ENCODE assay signal across 11 cellular contexts in genomic region chr1:160625725-160626498, GRCh38. TPM values are rescaled to one million over a fixed set of nuclear protein-coding genes. Genes with fewer than 3 reads are reported as not detected.
DNase-seq lines count a peak whose midpoint lies in the region; ATAC-seq, FAIRE-seq and TF ChIP-seq lines count a peak whose summit lies in the region.
"Had no signal": no experiment of that assay in that cellular context is flagged by ENCODE, and none has a peak within 500 bp of the region (broad histone marks: within the 10 kb centered on the region; RNA-seq: fewer than 3 reads in every experiment).

No MANE protein-coding gene starts in this region.

- H3K4me1 ChIP-seq in K562 (replicated peaks in 1 of 2; ENCODE audit: control insufficient read depth in 2 of 2, insufficient read depth in 2 of 2, low read length in 2 of 2) (peaks cover 12 to 52% of the 10 kb centered on the region in 2 experiments; a peak in 4 of 5 replicates), right lobe of liver (no peaks in the 10 kb centered on the region)

- DNase-seq in Kasumi-1 (lab: John Stamatoyannopoulos, UW) (peak; percentile 61 to 62), K562 (ENCODE audit: extremely low read depth in 1 of 4, low spot score in 3 of 4) (peak in 2 of 4 experiments; percentile 28 to 37), NCI-H2196 treated with DMSO at 0.1 percent for 48 hours (lab: John Stamatoyannopoulos, UW; ENCODE audit: unreplicated experiment) (no peak), UCSD-AML1 (lab: John Stamatoyannopoulos, UW; ENCODE audit: unreplicated experiment) (no peak), right lobe of liver (no peak)
- DNase-seq in activated CD4-positive, alpha-beta T cell treated with anti-CD3 and anti-CD28 coated beads for 24 hours (ENCODE audit: low read depth in 2 of 2) = peak; percentile 50 to 60
- DNase-seq in stimulated activated CD8-positive, alpha-beta memory T cell treated with anti-CD3 and anti-CD28 coated beads, Interleukin-7, amount 100 ng/mL, for 48 hours (ENCODE audit: extremely low read depth in 1 of 2, low read depth in 1 of 2) = peak; percentile 52 to 69
- DNase-seq: GDM1, immature natural killer cell had no signal

- peak overlapping the region; percentile 33; the same call in 1 of the 2 replicates for H3K4me2 ChIP-seq in K562 (ENCODE audit: insufficient read depth, low read length)

- CTCF ChIA-PET in K562 (lab: Yijun Ruan, JAX; ENCODE audit: low intra/inter-chr PET ratio) = no interaction called here

- peak; percentile 64 for FAIRE-seq in K562 (lab: Jason Lieb, UNC)
- FAIRE-seq: colon had no signal

- 13% methylated on average over 10 of the region's 10 CpGs for WGBS in K562 (ENCODE audit: insufficient coverage, low coverage, missing lambda C conversion rate)
- WGBS in right lobe of liver (ENCODE audit: insufficient coverage, low coverage, low lambda C conversion rate, missing lambda C conversion rate) = 65% methylated on average over 8 of the region's 10 CpGs

- H2AFZ ChIP-seq in K562 (ENCODE audit: low read depth, low read length) = peak overlapping the region; percentile 25; the same call in 1 of the 2 replicates

- H3K9me3 ChIP-seq in K562 (replicated peaks; ENCODE audit: control insufficient read depth, insufficient read depth, low read depth, low read length) = no peaks in the 10 kb centered on the region
- no peaks in the 10 kb centered on the region for H3K9me3 ChIP-seq in right lobe of liver

- BruUV-seq in K562 (replicated peaks; lab: Mats Ljungman, UMichigan) = no TSS peak

- no peaks in the 10 kb centered on the region for H3K79me2 ChIP-seq in K562 (ENCODE audit: control insufficient read depth, insufficient read depth, low read length)

- in situ Hi-C loops in K562 (cut with MboI) = no loop called here

- no peak overlapping the region; a peak in 1 of 4 replicates for H3K9ac ChIP-seq in K562 (ENCODE audit: insufficient read depth in 1 of 2, low read depth in 2 of 2, low read length in 2 of 2)

- TF ChIP-seq EP300 in K562 (IDR thresholded peaks at IDR 0.05; ENCODE audit: low read length) = no peak

- H3K27ac ChIP-seq in K562 (ENCODE audit: extremely low read depth, low read depth, low read length) = peak overlapping the region; percentile 11; the same call in 2 of the 3 replicates
- H3K27ac ChIP-seq in right lobe of liver = no peak overlapping the region

- H3K4me3 ChIP-seq in K562 = no peak overlapping the region
- H3K4me3 ChIP-seq in right lobe of liver = no peak overlapping the region

- H4K20me1 ChIP-seq in K562 (replicated peaks; ENCODE audit: control insufficient read depth, insufficient read depth, low read length) = no peaks in the 10 kb centered on the region

- POLR2A ChIA-PET in K562 (lab: Yijun Ruan, JAX) = interaction anchor here (0.7 to 2.2 kb wide), 2 partner anchors 15 to 343 kb away, joined by 3 to 6 read pairs; no protein-coding TSS in a partner anchor

- intact Hi-C loops in K562 (cut with micrococcal nuclease) = loop anchor here (5.0 to 10.0 kb wide), 2 partner anchors 41 to 139 kb away; no protein-coding TSS in a partner anchor
- intact Hi-C loops in right lobe of liver (cut with DNase I) = no loop called here

- TF ChIP-seq CTCF in K562 (IDR thresholded peaks at IDR 0.05 in 2 of 3, conservative IDR thresholded peaks at IDR 0.05 in 1 of 3; ENCODE audit: insufficient read depth in 2 of 3, low read depth in 1 of 3, low read length in 3 of 3) (no peak), right lobe of liver (IDR thresholded peaks at IDR 0.05) (no peak)

- H3K36me3 ChIP-seq in K562 (ENCODE audit: control insufficient read depth, insufficient read depth, low read length) (no peaks in the 10 kb centered on the region), right lobe of liver (no peaks in the 10 kb centered on the region)

- H3K27me3 ChIP-seq in K562 (ENCODE audit: control insufficient read depth in 2 of 2, insufficient read depth in 2 of 2, low read length in 2 of 2) = no peaks in the 10 kb centered on the region
- H3K27me3 ChIP-seq in right lobe of liver = no peaks in the 10 kb centered on the region

- H3K9me1 ChIP-seq in K562 (ENCODE audit: control insufficient read depth, insufficient read depth, low read length) = no peaks in the 10 kb centered on the region

- peak; percentile 40 for ATAC-seq in K562
- no peak for ATAC-seq in GM18858 (IDR thresholded peaks at IDR 0.05; ENCODE audit: unreplicated experiment)
- no peak for ATAC-seq in right lobe of liver

- TF ChIP-seq RAD21 in K562 (CRISPR knock-in tag; conservative IDR thresholded peaks at IDR 0.05 in 1 of 2, IDR thresholded peaks at IDR 0.05 in 1 of 2) = 0 out of 4 replicates have a peak, but pooled peaks of 1 of the 2 experiments have one; percentile 3

- TF ChIP-seq POLR2A in K562 (conservative IDR thresholded peaks at IDR 0.05) = no peak
- no peak for TF ChIP-seq POLR2A in right lobe of liver (IDR thresholded peaks at IDR 0.05)

TF ChIP-seq in K562, 482 proteins besides CTCF, POLR2A, EP300 and RAD21 (continues in another document):
- TF ChIP-seq HMG20A (CRISPR knock-in tag; conservative IDR thresholded peaks at IDR 0.05) (no peak), FOSL1 (tag; conservative IDR thresholded peaks at IDR 0.05) (peak; percentile 76), OTX1 (CRISPR knock-in tag; IDR thresholded peaks at IDR 0.05) (peak; percentile 14; the same call in 1 of the 2 replicates), JUN (IDR thresholded peaks at IDR 0.05; ENCODE audit: borderline replicate concordance, low read depth, low read length) (0 out of 2 replicates have a peak, but pooled peaks have one; percentile 12), JUN (CRISPR knock-in tag; IDR thresholded peaks at IDR 0.05; ENCODE audit: borderline replicate concordance) (no peak), MEIS2 (IDR thresholded peaks at IDR 0.05; ENCODE audit: partially characterized antibody) (peak; percentile 5), ELF2 (CRISPR knock-in tag; IDR thresholded peaks at IDR 0.05) (no peak), NFIC (IDR thresholded peaks at IDR 0.05) (peak; percentile 22; the same call in 1 of the 2 replicates), CEBPB (tag; IDR thresholded peaks at IDR 0.05) (no peak), ZNF696 (CRISPR knock-in tag; conservative IDR thresholded peaks at IDR 0.05) (no peak), MYBL2 (IDR thresholded peaks at IDR 0.05; ENCODE audit: low read depth) (no peak), MYBL2 (CRISPR knock-in tag; IDR thresholded peaks at IDR 0.05; ENCODE audit: borderline replicate concordance) (no peak), PHF21A (IDR thresholded peaks at IDR 0.05; ENCODE audit: borderline replicate concordance, low read depth) (no peak), ZBTB8A (IDR thresholded peaks at IDR 0.05; ENCODE audit: partially characterized antibody) (no peak)
- TF ChIP-seq, protein P1, sequence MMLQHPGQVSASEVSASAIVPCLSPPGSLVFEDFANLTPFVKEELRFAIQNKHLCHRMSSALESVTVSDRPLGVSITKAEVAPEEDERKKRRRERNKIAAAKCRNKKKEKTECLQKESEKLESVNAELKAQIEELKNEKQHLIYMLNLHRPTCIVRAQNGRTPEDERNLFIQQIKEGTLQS (IDR thresholded peaks at IDR 0.05) = 0 out of 2 replicates have a peak, but pooled peaks have one; percentile 49
- TF ChIP-seq, protein P1 (CRISPR knock-in tag; conservative IDR thresholded peaks at IDR 0.05) = no peak

RNA-seq across cellular contexts. Expression of gene SLAMF1, which starts 20.9 kb away (rescaled TPM):
- not detected in 2 replicates for total RNA-seq in K562 (2011; cell fraction: chromatin; rRNA removed; ENCODE audit: low replicate concordance)
- total RNA-seq in K562 (2011; cell fraction: nucleolus; rRNA removed) = not detected in 2 replicates
- total RNA-seq in K562 (2011; cell fraction: nucleoplasm; rRNA removed) = not detected in 2 replicates
- total RNA-seq in K562 (2014; rRNA removed) (not detected in 2 replicates), K562 (2014; rRNA removed; fragmentation: Illumina TruSeq; extraction: Trizol) (not detected in 2 replicates), K562 (2015; rRNA removed; fragmentation: Illumina TruSeq; extraction: Trizol) (0.04 and 0.15 TPM in 2 replicates), K562 (2021) (0.11 and 0.22 TPM in 2 replicates), right lobe of liver (under 1 TPM; 0.20 to 0.42 (median 0.28) TPM)
- polyA plus RNA-seq in K562 (2011; rRNA removed) (not detected in 2 replicates), K562 (2014; fragmentation: Illumina TruSeq; extraction: Trizol) (0.08 TPM in 1 of 2 replicates, not detected in the other), K562 (2014; fragmentation: Nextera tagmentation; extraction: Ambion mirVana) (under 1 TPM; 0.04 to 0.13 TPM), K562 (2014; rRNA removed) (0.17 TPM in 1 of 2 replicates, not detected in the other)
- polyA plus RNA-seq in K562 (2011; cell fraction: cytosol; rRNA removed) = not detected in 2 replicates
- not detected in 2 replicates for polyA plus RNA-seq in K562 (2011; cell fraction: nucleus; rRNA removed)
- 0.10 and 0.66 TPM in 2 replicates for polyA plus RNA-seq in K562 (2012)
- not detected in 2 replicates for polyA minus RNA-seq in K562 (2011; rRNA and poly(A)+ RNA removed)
- polyA minus RNA-seq in K562 (2011; cell fraction: cytosol; rRNA and poly(A)+ RNA removed) = not detected in 2 replicates
- polyA minus RNA-seq in K562 (2011; cell fraction: nucleus; rRNA and poly(A)+ RNA removed) = not detected in 2 replicates

RNA-seq across cellular contexts. Expression of gene CD84, which starts 46.6 kb away (rescaled TPM):
- 3.9 and 4.7 TPM in 2 replicates for total RNA-seq in K562 (2011; cell fraction: chromatin; rRNA removed; ENCODE audit: low replicate concordance)
- total RNA-seq in K562 (2011; cell fraction: nucleolus; rRNA removed) = 1.5 and 2.4 TPM in 2 replicates
- total RNA-seq in K562 (2011; cell fraction: nucleoplasm; rRNA removed) = 2.9 and 3.3 TPM in 2 replicates
- total RNA-seq in K562 (2014; rRNA removed) (0.82 and 1.4 TPM in 2 replicates), K562 (2014; rRNA removed; fragmentation: Illumina TruSeq; extraction: Trizol) (2.2 and 2.5 TPM in 2 replicates), K562 (2015; rRNA removed; fragmentation: Illumina TruSeq; extraction: Trizol) (6.8 TPM in 2 replicates), K562 (2021) (1.9 and 2.5 TPM in 2 replicates), right lobe of liver (10 to 100 TPM in 1 of 6 experiments, 1 to 10 TPM in 5; 2.4 to 11.1 (median 3.4) TPM)
- polyA plus RNA-seq in K562 (2011; rRNA removed) (2.0 and 7.3 TPM in 2 replicates), K562 (2014; fragmentation: Illumina TruSeq; extraction: Trizol) (3.1 and 3.5 TPM in 2 replicates), K562 (2014; fragmentation: Nextera tagmentation; extraction: Ambion mirVana) (1 to 10 TPM; 1.0 to 1.5 TPM), K562 (2014; rRNA removed) (1.6 and 1.8 TPM in 2 replicates)
- 0.37 and 4.0 TPM in 2 replicates for polyA plus RNA-seq in K562 (2011; cell fraction: cytosol; rRNA removed)
- 2.0 and 6.2 TPM in 2 replicates for polyA plus RNA-seq in K562 (2011; cell fraction: nucleus; rRNA removed)
- 3.1 and 5.8 TPM in 2 replicates for polyA plus RNA-seq in K562 (2012)
- 3.3 and 12.3 TPM in 2 replicates for polyA minus RNA-seq in K562 (2011; rRNA and poly(A)+ RNA removed)
- polyA minus RNA-seq in K562 (2011; cell fraction: cytosol; rRNA and poly(A)+ RNA removed) = 0.48 and 1.8 TPM in 2 replicates
- polyA minus RNA-seq in K562 (2011; cell fraction: nucleus; rRNA and poly(A)+ RNA removed) = 0.94 and 7.8 TPM in 2 replicates

Comparison
In these comparisons a context has a peak if more than half of its experiments do, and no peak if none do; other contexts are left out.
1. DNase-seq: peak in Kasumi-1 (2 of 2), activated CD4-positive, alpha-beta T cell treated with anti-CD3 and anti-CD28 coated beads for 24 hours (2 of 2) and stimulated activated CD8-positive, alpha-beta memory T cell treated with anti-CD3 and anti-CD28 coated beads, Interleukin-7, amount 100 ng/mL, for 48 hours (2 of 2); none in NCI-H2196 treated with DMSO at 0.1 percent for 48 hours (single experiment), UCSD-AML1 (single experiment) and right lobe of liver (0 of 3).